In the genomic region with DNA sequence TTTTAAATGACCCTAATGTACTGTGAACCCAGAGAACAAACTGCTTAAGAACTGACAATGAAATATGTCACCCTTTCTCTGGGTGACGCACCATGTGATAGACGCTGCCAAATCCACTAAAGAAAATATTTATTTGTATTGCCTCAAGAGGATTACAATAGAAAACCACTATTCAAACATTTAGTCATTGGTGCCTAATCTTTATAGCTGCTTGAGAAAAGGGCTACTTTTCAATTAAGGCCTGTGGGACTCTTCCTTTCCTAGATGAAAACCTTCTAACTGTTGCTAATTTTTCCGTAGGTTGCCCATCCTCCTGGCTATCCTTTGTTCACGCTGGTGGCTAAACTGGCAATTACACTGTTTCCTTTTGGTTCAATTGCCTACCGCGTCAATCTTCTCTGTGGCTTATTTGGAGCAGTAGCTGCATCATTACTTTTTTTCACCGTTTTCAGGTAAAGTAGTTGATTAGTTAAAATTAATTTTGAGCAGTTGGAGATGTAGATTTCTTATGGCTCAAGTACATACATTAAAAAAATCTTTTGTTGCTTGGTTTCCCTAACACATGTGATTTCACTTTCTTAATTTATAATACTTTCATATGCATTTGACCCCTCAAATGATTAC, we compare ENCODE assay signal across 24 cellular contexts. TPM values are rescaled to one million over a fixed set of nuclear protein-coding genes. Genes with fewer than 3 reads are reported as not detected.
A peak's percentile ranks its signal among the peaks of the same experiment; 100 is the strongest.
DNase-seq lines count a peak whose midpoint lies in the region; ATAC-seq and TF ChIP-seq lines count a peak whose summit lies in the region.
"Had no signal": no experiment of that assay in that cellular context is flagged by ENCODE, and none has a peak within 500 bp of the region (broad histone marks: within the 10 kb centered on the region; RNA-seq: fewer than 3 reads in every experiment).

No MANE protein-coding gene starts in this region.

- ATAC-seq in activated T-helper 17 cell treated with anti-CD3 and anti-CD28 coated beads, Interleukin-2, amount 50 U/mL, for 72 hours (replicated peaks), result no peak
- ATAC-seq: activated naive CD4-positive, alpha-beta T cell treated with anti-CD3 and anti-CD28 coated beads, Interleukin-2, amount 50 U/mL, for 72 hours; activated T-cell treated with anti-CD3 and anti-CD28 coated beads, Interleukin-2, amount 50 U/mL, for 4 hours; naive thymus-derived CD4-positive, alpha-beta T cell; stimulated activated memory B cell treated with anti-CD40 and anti-IgM and Interleukin-4, amounts not matched to agents 10 μg/mL and 1 μg/mL and 100 μg/mL, for 72 hours had no signal

- H3K27ac ChIP-seq in endodermal cell (ENCODE audit: low read depth, low read length), result no peak overlapping the region
- H3K27ac ChIP-seq: ovary, PC-9, SK-N-MC, tibial nerve had no signal

- H3K27ac Mint-ChIP-seq in endodermal cell, result peak overlapping the region; percentile 59
- H3K27ac Mint-ChIP-seq in activated T-helper 17 cell treated with anti-CD3 and anti-CD28 coated beads, Interleukin-2, amount 50 U/mL, for 72 hours, result no peak overlapping the region
- H3K27ac Mint-ChIP-seq: activated CD4-positive, alpha-beta memory T cell treated with anti-CD3 and anti-CD28 coated beads, Interleukin-2, amount 10 ng/mL, durations not matched to agents 7 days and 5 days; activated naive CD4-positive, alpha-beta T cell treated with anti-CD3 and anti-CD28 coated beads, Interleukin-2, amount 50 U/mL, for 72 hours; CD4-positive, alpha-beta T cell; dendritic cell treated with granulocyte-macrophage colony-stimulating factor and Interleukin-4, amounts not matched to agents 40 ng/mL and 50 ng/mL, for 4 days; naive thymus-derived CD4-positive, alpha-beta T cell; stimulated activated memory B cell treated with anti-CD40 and anti-IgM and Interleukin-4, amounts not matched to agents 10 μg/mL and 1 μg/mL and 100 μg/mL, for 72 hours had no signal

- no peaks in the 10 kb centered on the region; the same call in 1 of the 2 replicates for H3K36me3 ChIP-seq in MG63
- H3K36me3 ChIP-seq in endodermal cell (ENCODE audit: control insufficient read depth, insufficient read depth, low read length), result peaks cover 38% of the 10 kb centered on the region
- H3K36me3 ChIP-seq: ovary had no signal

- TF ChIP-seq POLR2A in lower leg skin (IDR thresholded peaks at IDR 0.05), result no peak

- H3K4me3 ChIP-seq in MG63 (no peak overlapping the region), endodermal cell (ENCODE audit: low read length) (no peak overlapping the region), lower leg skin (ENCODE audit: low read depth, poor library complexity, severe bottlenecking) (no peak overlapping the region)
- H3K4me3 ChIP-seq: ovary, PC-9, SK-N-MC, tibial nerve had no signal

- peaks cover 20% of the 10 kb centered on the region for H3K4me1 ChIP-seq in endodermal cell (ENCODE audit: control insufficient read depth, insufficient read depth, low read length)

- peaks cover 59% of the 10 kb centered on the region for H3K4me1 Mint-ChIP-seq in endodermal cell
- peaks cover 26% of the 10 kb centered on the region for H3K4me1 Mint-ChIP-seq in activated T-helper 17 cell treated with anti-CD3 and anti-CD28 coated beads, Interleukin-2, amount 50 U/mL, for 72 hours

- peaks cover 15% of the 10 kb centered on the region for H3K36me3 Mint-ChIP-seq in endodermal cell (ENCODE audit: low read depth)
- H3K36me3 Mint-ChIP-seq in activated T-helper 17 cell treated with anti-CD3 and anti-CD28 coated beads, Interleukin-2, amount 50 U/mL, for 72 hours (ENCODE audit: low read depth), result peaks cover 35% of the 10 kb centered on the region
- H3K36me3 Mint-ChIP-seq: activated naive CD4-positive, alpha-beta T cell treated with anti-CD3 and anti-CD28 coated beads, Interleukin-2, amount 50 U/mL, for 72 hours had no signal

- H3K4me3 Mint-ChIP-seq in endodermal cell, result no peak overlapping the region
- no peak overlapping the region for H3K4me3 Mint-ChIP-seq in activated T-helper 17 cell treated with anti-CD3 and anti-CD28 coated beads, Interleukin-2, amount 50 U/mL, for 72 hours
- H3K4me3 Mint-ChIP-seq: activated CD4-positive, alpha-beta memory T cell treated with anti-CD3 and anti-CD28 coated beads, Interleukin-2, amount 10 ng/mL, durations not matched to agents 7 days and 5 days; activated T-cell treated with anti-CD3 and anti-CD28 coated beads, Interleukin-2, amount 50 U/mL, for 4 hours; CD4-positive, alpha-beta T cell; dendritic cell treated with granulocyte-macrophage colony-stimulating factor and Interleukin-4, amounts not matched to agents 40 ng/mL and 50 ng/mL, for 4 days; naive thymus-derived CD4-positive, alpha-beta T cell; stimulated activated memory B cell treated with anti-CD40 and anti-IgM and Interleukin-4, amounts not matched to agents 10 μg/mL and 1 μg/mL and 100 μg/mL, for 72 hours had no signal

- no peaks in the 10 kb centered on the region for H3K27me3 Mint-ChIP-seq in endodermal cell (ENCODE audit: insufficient read depth)
- no peaks in the 10 kb centered on the region for H3K27me3 Mint-ChIP-seq in activated T-helper 17 cell treated with anti-CD3 and anti-CD28 coated beads, Interleukin-2, amount 50 U/mL, for 72 hours
- H3K27me3 Mint-ChIP-seq: activated CD4-positive, alpha-beta memory T cell treated with anti-CD3 and anti-CD28 coated beads, Interleukin-2, amount 10 ng/mL, durations not matched to agents 7 days and 5 days; CD4-positive, alpha-beta T cell; dendritic cell treated with granulocyte-macrophage colony-stimulating factor and Interleukin-4, amounts not matched to agents 40 ng/mL and 50 ng/mL, for 4 days; naive thymus-derived CD4-positive, alpha-beta T cell; stimulated activated memory B cell treated with anti-CD40 and anti-IgM and Interleukin-4, amounts not matched to agents 10 μg/mL and 1 μg/mL and 100 μg/mL, for 72 hours had no signal

- intact Hi-C loops in lower leg skin (cut with DNase I; ENCODE audit: low total_unique reads), result no loop called here

- H3K9me3 ChIP-seq in MG63, result no peaks in the 10 kb centered on the region
- no peaks in the 10 kb centered on the region for H3K9me3 ChIP-seq in endodermal cell (ENCODE audit: control insufficient read depth, low read length)
- H3K9me3 ChIP-seq: ovary, tibial nerve had no signal

- TF ChIP-seq CTCF in endodermal cell (conservative IDR thresholded peaks at IDR 0.05) (no peak), lower leg skin (IDR thresholded peaks at IDR 0.05) (no peak)

- peak; percentile 85 for DNase-seq in DMS153 (lab: John Stamatoyannopoulos, UW)
- DNase-seq in MG63, result peak; percentile 2
- DNase-seq in NCI-H774 (lab: John Stamatoyannopoulos, UW), result peak; percentile 57
- DNase-seq in endodermal cell, result no peak
- DNase-seq in lower leg skin (ENCODE audit: low spot score in 2 of 2), result no peak
- no peak for DNase-seq in activated CD8-positive, alpha-beta memory T cell treated with anti-CD3 and anti-CD28 coated beads for 24 hours
- DNase-seq in amniotic stem cell (lab: John Stamatoyannopoulos, UW), result no peak
- DNase-seq: activated CD4-positive, alpha-beta memory T cell treated with anti-CD3 and anti-CD28 coated beads, Interleukin-2, amount 10 ng/mL, durations not matched to agents 7 days and 5 days; activated CD4-positive, CD25-positive, alpha-beta regulatory T cell; activated T-cell treated with anti-CD3 and anti-CD28 coated beads, Interleukin-2, amount 50 U/mL, for 4 hours; CD4-positive, alpha-beta T cell; EL; mesenchymal stem cell; naive thymus-derived CD4-positive, alpha-beta T cell; NCI-H1092; NCI-H524; ovary had no signal

- 72 to 90% methylated on average over 2 to 7 of the region's 7 CpGs for WGBS in endodermal cell (ENCODE audit: insufficient coverage in 1 of 2, insufficient read length in 1 of 2), 2 experiments
- WGBS in lower leg skin, 2 donors, result 80 to 87% methylated on average over 7 of the region's 7 CpGs

- H3K9me3 Mint-ChIP-seq in endodermal cell, result no peaks in the 10 kb centered on the region
- no peaks in the 10 kb centered on the region for H3K9me3 Mint-ChIP-seq in activated T-helper 17 cell treated with anti-CD3 and anti-CD28 coated beads, Interleukin-2, amount 50 U/mL, for 72 hours
- H3K9me3 Mint-ChIP-seq: activated CD4-positive, alpha-beta memory T cell treated with anti-CD3 and anti-CD28 coated beads, Interleukin-2, amount 10 ng/mL, durations not matched to agents 7 days and 5 days; activated naive CD4-positive, alpha-beta T cell treated with anti-CD3 and anti-CD28 coated beads, Interleukin-2, amount 50 U/mL, for 72 hours; activated T-cell treated with anti-CD3 and anti-CD28 coated beads, Interleukin-2, amount 50 U/mL, for 4 hours; CD4-positive, alpha-beta T cell; dendritic cell treated with granulocyte-macrophage colony-stimulating factor and Interleukin-4, amounts not matched to agents 40 ng/mL and 50 ng/mL, for 4 days; naive thymus-derived CD4-positive, alpha-beta T cell; stimulated activated memory B cell treated with anti-CD40 and anti-IgM and Interleukin-4, amounts not matched to agents 10 μg/mL and 1 μg/mL and 100 μg/mL, for 72 hours had no signal

- no peaks in the 10 kb centered on the region for H3K27me3 ChIP-seq in MG63
- no peaks in the 10 kb centered on the region for H3K27me3 ChIP-seq in endodermal cell (ENCODE audit: control insufficient read depth, insufficient read depth, low read length, poor library complexity, severe bottlenecking)
- H3K27me3 ChIP-seq: ovary, tibial nerve had no signal

- no peak overlapping the region for H3K9ac ChIP-seq in endodermal cell (ENCODE audit: extremely low read depth, low read length, poor library complexity, severe bottlenecking)

RNA-seq across cellular contexts. Expression of a gene that starts 6.0 kb away (rescaled TPM):
- total RNA-seq in MG63 (2014; rRNA removed; shearing (Covaris generic); ENCODE audit: low replicate concordance), result 2.4 and 3.2 TPM in 2 replicates
- total RNA-seq in endodermal cell (10 to 100 TPM; 29.4 to 40.8 TPM), lower leg skin (10 to 100 TPM; 11.9 to 33.9 (median 22.1) TPM)
- 18.2 TPM for polyA plus RNA-seq in endodermal cell (2013, experiment 1 of 2)
- 19.4 TPM for polyA plus RNA-seq in endodermal cell (2013, experiment 2 of 2)
- 10 to 100 TPM; 10.5 to 13.6 TPM for total RNA-seq in activated T-helper 17 cell treated with anti-CD3 and anti-CD28 coated beads, Interleukin-2, amount 50 U/mL, for 72 hours

Comparison
In these comparisons a context has a peak if more than half of its experiments do, and no peak if none do; other contexts are left out.
1. DNase-seq: peak in DMS153 (single experiment), MG63 (single experiment) and NCI-H774 (single experiment); none in endodermal cell (single experiment), lower leg skin (0 of 2), activated CD8-positive, alpha-beta memory T cell treated with anti-CD3 and anti-CD28 coated beads for 24 hours (single experiment) and amniotic stem cell (single experiment).